In genomic region chr15:45200001-45200798, GRCh38 we compare ENCODE assay signal across 1 cellular context.
TF ChIP-seq lines count a peak whose summit lies in the region.

No MANE protein-coding gene starts in this region.

TF ChIP-seq in HepG2, 621 proteins besides CTCF, POLR2A, EP300 and RAD21 (continued from another document and continues in another):
- TF ChIP-seq ZFP36 (IDR thresholded peaks at IDR 0.05; ENCODE audit: borderline replicate concordance, low read depth, low read length, partially characterized antibody) (peak; percentile 49), PCBP1 (IDR thresholded peaks at IDR 0.05; ENCODE audit: borderline replicate concordance, low read depth, low read length) (no peak), ATF1 (CRISPR knock-in tag; IDR thresholded peaks at IDR 0.05) (peak; percentile 60), RELA (CRISPR knock-in tag; IDR thresholded peaks at IDR 0.05) (no peak; the same call in 1 of the 2 replicates), ZNF354B (CRISPR knock-in tag; IDR thresholded peaks at IDR 0.05) (no peak), ARNT2 (CRISPR knock-in tag; IDR thresholded peaks at IDR 0.05; ENCODE audit: low read depth) (no peak), PRDM15 (CRISPR knock-in tag; IDR thresholded peaks at IDR 0.05) (peak; percentile 27; the same call in 1 of the 2 replicates), ZNF530 (CRISPR knock-in tag; IDR thresholded peaks at IDR 0.05; ENCODE audit: low read depth) (no peak), RFX5 (IDR thresholded peaks at IDR 0.05; ENCODE audit: low read depth, low read length) (0 out of 2 replicates have a peak, but pooled peaks have one; percentile 15), PBX3 (CRISPR knock-in tag; IDR thresholded peaks at IDR 0.05; ENCODE audit: borderline replicate concordance) (no peak), MAFK (conservative IDR thresholded peaks at IDR 0.05 in 1 of 2, IDR thresholded peaks at IDR 0.05 in 1 of 2; ENCODE audit: low read length in 2 of 2) (0 out of 4 replicates have a peak, but pooled peaks have one; percentile 3 to 9), ELF1 (CRISPR knock-in tag; IDR thresholded peaks at IDR 0.05) (peak; percentile 78), PAWR (CRISPR knock-in tag; IDR thresholded peaks at IDR 0.05; ENCODE audit: borderline replicate concordance) (no peak), ZNF615 (CRISPR knock-in tag; IDR thresholded peaks at IDR 0.05; ENCODE audit: borderline replicate concordance) (peak; percentile 66; the same call in 1 of the 2 replicates), ZNF441 (CRISPR knock-in tag; IDR thresholded peaks at IDR 0.05; ENCODE audit: borderline replicate concordance) (peak; percentile 95; the same call in 1 of the 2 replicates), ZBTB44 (CRISPR knock-in tag; IDR thresholded peaks at IDR 0.05) (peak; percentile 37; the same call in 1 of the 2 replicates), ZNF256 (CRISPR knock-in tag; conservative IDR thresholded peaks at IDR 0.05) (peak; percentile 95), ZNF232 (CRISPR knock-in tag; IDR thresholded peaks at IDR 0.05; ENCODE audit: borderline replicate concordance) (peak; percentile 34; the same call in 1 of the 2 replicates), ZNF17 (CRISPR knock-in tag; IDR thresholded peaks at IDR 0.05) (no peak), FOXA3 (CRISPR knock-in tag; IDR thresholded peaks at IDR 0.05) (peak; percentile 77), SNAPC4 (CRISPR knock-in tag; IDR thresholded peaks at IDR 0.05) (no peak), ISX (CRISPR knock-in tag; conservative IDR thresholded peaks at IDR 0.05) (no peak), ZXDC (CRISPR knock-in tag; IDR thresholded peaks at IDR 0.05) (no peak), ZNF224 (CRISPR knock-in tag; IDR thresholded peaks at IDR 0.05) (no peak), ZNF274 (CRISPR knock-in tag; IDR thresholded peaks at IDR 0.05) (no peak; the same call in 1 of the 2 replicates), CAMTA2 (CRISPR knock-in tag; IDR thresholded peaks at IDR 0.05; ENCODE audit: borderline replicate concordance) (no peak), GATAD1 (CRISPR knock-in tag; IDR thresholded peaks at IDR 0.05) (peak; percentile 72), YY1 (IDR thresholded peaks at IDR 0.05; ENCODE audit: insufficient read depth, insufficient replicate concordance, low read depth, low read length) (peak; percentile 65), PHF5A (CRISPR knock-in tag; IDR thresholded peaks at IDR 0.05; ENCODE audit: low read depth, unreplicated experiment) (peak; percentile 68), POLR2AphosphoS5 (IDR thresholded peaks at IDR 0.05; ENCODE audit: low read depth, low read length) (peak; percentile 81), ZBTB33 (CRISPR knock-in tag; IDR thresholded peaks at IDR 0.05) (peak; percentile 68; the same call in 1 of the 2 replicates), ZNF652 (CRISPR knock-in tag; IDR thresholded peaks at IDR 0.05; ENCODE audit: borderline replicate concordance, low read depth) (no peak; the same call in 1 of the 2 replicates), ATAD3A (CRISPR knock-in tag; IDR thresholded peaks at IDR 0.05) (no peak), HNRNPUL1 (IDR thresholded peaks at IDR 0.05; ENCODE audit: low read depth, low read length) (no peak), MTA3 (CRISPR knock-in tag; IDR thresholded peaks at IDR 0.05) (no peak), NKX3-1 (CRISPR knock-in tag; IDR thresholded peaks at IDR 0.05) (no peak), SMAD9 (CRISPR knock-in tag; IDR thresholded peaks at IDR 0.05) (0 out of 2 replicates have a peak, but pooled peaks have one; percentile 64), ZNF781 (CRISPR knock-in tag; IDR thresholded peaks at IDR 0.05; ENCODE audit: borderline replicate concordance, not compliant biosample characterization) (no peak), MBNL3 (CRISPR knock-in tag; conservative IDR thresholded peaks at IDR 0.05) (no peak), ZNF570 (CRISPR knock-in tag; IDR thresholded peaks at IDR 0.05; ENCODE audit: borderline replicate concordance) (no peak), CSRNP2 (CRISPR knock-in tag; conservative IDR thresholded peaks at IDR 0.05; ENCODE audit: low read depth) (no peak), SALL2 (CRISPR knock-in tag; IDR thresholded peaks at IDR 0.05) (peak; percentile 92), JARID2 (CRISPR knock-in tag; IDR thresholded peaks at IDR 0.05; ENCODE audit: insufficient replicate concordance) (no peak), HCFC1 (IDR thresholded peaks at IDR 0.05; ENCODE audit: low read depth, low read length) (no peak), IRX3 (CRISPR knock-in tag; IDR thresholded peaks at IDR 0.05; ENCODE audit: borderline replicate concordance, low read depth) (0 out of 2 replicates have a peak, but pooled peaks have one; percentile 61), ZNF33B (CRISPR knock-in tag; IDR thresholded peaks at IDR 0.05) (peak; percentile 74; the same call in 1 of the 2 replicates), SOX6 (IDR thresholded peaks at IDR 0.05) (no peak), SOX6 (CRISPR knock-in tag; IDR thresholded peaks at IDR 0.05) (peak; percentile 94), BRD4 (CRISPR knock-in tag; IDR thresholded peaks at IDR 0.05) (0 out of 2 replicates have a peak, but pooled peaks have one; percentile 64), ZNF484 (CRISPR knock-in tag; IDR thresholded peaks at IDR 0.05; ENCODE audit: borderline replicate concordance, low read depth) (no peak), ZBTB7B (CRISPR knock-in tag; IDR thresholded peaks at IDR 0.05) (peak; percentile 91)
